Comparison of ENCODE assay signal across 21 cellular contexts in genomic region chr13:68719815-68720214, GRCh38.
"Had no signal": no experiment of that assay in that cellular context is flagged by ENCODE, and none has a peak within 500 bp of the region (broad histone marks: within the 10 kb centered on the region; RNA-seq: fewer than 3 reads in every experiment).

No MANE protein-coding gene starts in this region.

- H3K27me3 ChIP-seq: colonic mucosa, esophagus muscularis mucosa, hepatocyte, right lobe of liver, thyroid gland, upper lobe of right lung had no signal

- H3K4me3 Mint-ChIP-seq: activated CD4-positive, alpha-beta memory T cell treated with anti-CD3 and anti-CD28 coated beads, Interleukin-2, amount 10 ng/mL, durations not matched to agents 7 days and 5 days; activated CD4-positive, alpha-beta T cell treated with anti-CD3 and anti-CD28 coated beads, Interleukin-2, amount 10 ng/mL, durations not matched to agents 24 days and 14 days; activated naive CD4-positive, alpha-beta T cell treated with anti-CD3 and anti-CD28 coated beads, Interleukin-2, amount 10 ng/mL, durations not matched to agents 7 days and 5 days; immature natural killer cell; naive thymus-derived CD4-positive, alpha-beta T cell; neural crest cell; stimulated activated naive CD8-positive, alpha-beta T cell treated with anti-CD3 and anti-CD28 coated beads, Interleukin-15, Interleukin-2, amounts not matched to agents 100 ng/mL and 50 ng/mL, for 24 hours had no signal

- DNase-seq: activated CD4-positive, alpha-beta memory T cell treated with anti-CD3 and anti-CD28 coated beads, Interleukin-2, amount 10 ng/mL, durations not matched to agents 7 days and 5 days; activated CD4-positive, alpha-beta T cell treated with anti-CD3 and anti-CD28 coated beads, Interleukin-2, amount 10 ng/mL, durations not matched to agents 24 days and 14 days; activated effector memory CD4-positive, alpha-beta T cell treated with anti-CD3 and anti-CD28 coated beads, Interleukin-2, amount 50 U/mL, for 16 hours; activated naive CD4-positive, alpha-beta T cell treated with anti-CD3 and anti-CD28 coated beads, Interleukin-2, amount 10 ng/mL, durations not matched to agents 7 days and 5 days; amygdala; colonic mucosa; glutamatergic neuron; immature natural killer cell; left ventricle myocardium inferior; naive thymus-derived CD4-positive, alpha-beta T cell; posterior cingulate gyrus; right lobe of liver; stimulated activated CD4-positive, alpha-beta T cell treated with anti-CD3 and anti-CD28 coated beads, Interleukin-1b, Interleukin-23, amount 100 ng/mL, for 48 hours; substantia nigra; thyroid gland; upper lobe of right lung had no signal

- H3K27ac ChIP-seq: colonic mucosa, esophagus muscularis mucosa, hepatocyte, left ventricle myocardium inferior, right lobe of liver, skin epidermis, thyroid gland, upper lobe of right lung had no signal

- H3K4me2 ChIP-seq: hepatocyte had no signal

- H3K4me3 ChIP-seq: colonic mucosa, esophagus muscularis mucosa, hepatocyte, left ventricle myocardium inferior, right lobe of liver, skin epidermis, thyroid gland, upper lobe of right lung had no signal

- H3K36me3 ChIP-seq: colonic mucosa, esophagus muscularis mucosa, left ventricle myocardium inferior, right lobe of liver, thyroid gland, upper lobe of right lung had no signal

- H3K27me3 Mint-ChIP-seq: activated CD4-positive, alpha-beta memory T cell treated with anti-CD3 and anti-CD28 coated beads, Interleukin-2, amount 10 ng/mL, durations not matched to agents 7 days and 5 days; activated CD4-positive, alpha-beta T cell treated with anti-CD3 and anti-CD28 coated beads, Interleukin-2, amount 10 ng/mL, durations not matched to agents 24 days and 14 days; activated naive CD4-positive, alpha-beta T cell treated with anti-CD3 and anti-CD28 coated beads, Interleukin-2, amount 10 ng/mL, durations not matched to agents 7 days and 5 days; naive thymus-derived CD4-positive, alpha-beta T cell; stimulated activated naive CD8-positive, alpha-beta T cell treated with anti-CD3 and anti-CD28 coated beads, Interleukin-15, Interleukin-2, amounts not matched to agents 100 ng/mL and 50 ng/mL, for 24 hours had no signal

- H3K79me2 ChIP-seq: hepatocyte had no signal

- H3K9me3 ChIP-seq: colonic mucosa, esophagus muscularis mucosa, left ventricle myocardium inferior, right lobe of liver, thyroid gland, upper lobe of right lung had no signal

- H3K36me3 Mint-ChIP-seq: activated naive CD4-positive, alpha-beta T cell treated with anti-CD3 and anti-CD28 coated beads, Interleukin-2, amount 10 ng/mL, durations not matched to agents 7 days and 5 days; immature natural killer cell; naive thymus-derived CD4-positive, alpha-beta T cell had no signal

- H3K4me1 Mint-ChIP-seq: activated CD4-positive, alpha-beta memory T cell treated with anti-CD3 and anti-CD28 coated beads, Interleukin-2, amount 10 ng/mL, durations not matched to agents 7 days and 5 days; activated CD4-positive, alpha-beta T cell treated with anti-CD3 and anti-CD28 coated beads, Interleukin-2, amount 10 ng/mL, durations not matched to agents 24 days and 14 days; activated naive CD4-positive, alpha-beta T cell treated with anti-CD3 and anti-CD28 coated beads, Interleukin-2, amount 10 ng/mL, durations not matched to agents 7 days and 5 days; immature natural killer cell had no signal

- H3K27ac Mint-ChIP-seq: activated CD4-positive, alpha-beta memory T cell treated with anti-CD3 and anti-CD28 coated beads, Interleukin-2, amount 10 ng/mL, durations not matched to agents 7 days and 5 days; activated CD4-positive, alpha-beta T cell treated with anti-CD3 and anti-CD28 coated beads, Interleukin-2, amount 10 ng/mL, durations not matched to agents 24 days and 14 days; activated naive CD4-positive, alpha-beta T cell treated with anti-CD3 and anti-CD28 coated beads, Interleukin-2, amount 10 ng/mL, durations not matched to agents 7 days and 5 days; immature natural killer cell; naive thymus-derived CD4-positive, alpha-beta T cell; stimulated activated naive CD8-positive, alpha-beta T cell treated with anti-CD3 and anti-CD28 coated beads, Interleukin-15, Interleukin-2, amounts not matched to agents 100 ng/mL and 50 ng/mL, for 24 hours had no signal

- H3K4me1 ChIP-seq: colonic mucosa, esophagus muscularis mucosa, left ventricle myocardium inferior, right lobe of liver, thyroid gland, upper lobe of right lung had no signal

- H2AFZ ChIP-seq: hepatocyte had no signal
